In genomic region chr5:110371725-110372041, GRCh38 we compare ENCODE assay signal across 11 cellular contexts.
A peak's percentile ranks its signal among the peaks of the same experiment; 100 is the strongest.
DNase-seq lines count a peak whose midpoint lies in the region; ATAC-seq, FAIRE-seq and TF ChIP-seq lines count a peak whose summit lies in the region.
"Had no signal": no experiment of that assay in that cellular context is flagged by ENCODE, and none has a peak within 500 bp of the region (broad histone marks: within the 10 kb centered on the region; RNA-seq: fewer than 3 reads in every experiment).

No MANE protein-coding gene starts in this region.

- ATAC-seq in GM21526 (IDR thresholded peaks at IDR 0.05; ENCODE audit: low FRiP score, unreplicated experiment) (peak; percentile 82), HG03159 (IDR thresholded peaks at IDR 0.05; ENCODE audit: unreplicated experiment) (peak; percentile 89)

- DNase-seq in GM18507 (ENCODE audit: extremely low spot score, insufficient read length, low read depth) (no peak), SKM-1 (lab: John Stamatoyannopoulos, UW; ENCODE audit: unreplicated experiment) (peak; percentile 31), tibial nerve (ENCODE audit: low spot score in 2 of 2) (no peak), lower leg skin (ENCODE audit: low spot score in 2 of 2) (no peak), NCI-H524 (lab: John Stamatoyannopoulos, UW) (no peak)
- DNase-seq in activated CD4-positive, alpha-beta T cell treated with anti-CD3 and anti-CD28 coated beads for 48 hours, result no peak
- DNase-seq: anterior cingulate cortex; CD4-positive, alpha-beta memory T cell had no signal

- no peaks in the 10 kb centered on the region for H3K27me3 ChIP-seq in tibial nerve

- no peaks in the 10 kb centered on the region for H3K9me3 ChIP-seq in tibial nerve

- H3K4me3 ChIP-seq in tibial nerve (no peak overlapping the region), lower leg skin (ENCODE audit: low read depth, poor library complexity, severe bottlenecking) (no peak overlapping the region)
- H3K4me3 ChIP-seq: smooth muscle cell had no signal

- H3K4me1 ChIP-seq in tibial nerve, result no peaks in the 10 kb centered on the region

- TF ChIP-seq POLR2A in tibial nerve (IDR thresholded peaks at IDR 0.05), result no peak
- TF ChIP-seq POLR2A in lower leg skin (IDR thresholded peaks at IDR 0.05), result no peak

- no peak for TF ChIP-seq EP300 in tibial nerve (IDR thresholded peaks at IDR 0.05)

- H3K36me3 ChIP-seq in tibial nerve, result no peaks in the 10 kb centered on the region

- intact Hi-C loops in lower leg skin (cut with DNase I; ENCODE audit: low total_unique reads), result no loop called here

- peak; percentile 73 for FAIRE-seq in GM18507 (lab: Jason Lieb, UNC)

- WGBS in tibial nerve, 2 donors, result 84 to 86% methylated on average over 3 of the region's 3 CpGs
- WGBS in lower leg skin, 2 donors, result 85 to 89% methylated on average over 3 of the region's 3 CpGs

- TF ChIP-seq CTCF in tibial nerve (IDR thresholded peaks at IDR 0.05), result no peak
- TF ChIP-seq CTCF in lower leg skin (IDR thresholded peaks at IDR 0.05), result no peak

- no peak overlapping the region for H3K27ac ChIP-seq in tibial nerve
